In genomic region chr2:172293952-172294351, GRCh38 we compare ENCODE assay signal across 9 cellular contexts.
A peak's percentile ranks its signal among the peaks of the same experiment; 100 is the strongest.
DNase-seq lines count a peak whose midpoint lies in the region; ATAC-seq lines count a peak whose summit lies in the region.
"Had no signal": no experiment of that assay in that cellular context is flagged by ENCODE, and none has a peak within 500 bp of the region (broad histone marks: within the 10 kb centered on the region; RNA-seq: fewer than 3 reads in every experiment).

No MANE protein-coding gene starts in this region.

- ATAC-seq in HG03159 (IDR thresholded peaks at IDR 0.05; ENCODE audit: unreplicated experiment) (no peak), HG03108 (IDR thresholded peaks at IDR 0.05; ENCODE audit: unreplicated experiment) (no peak)

- DNase-seq in HCEC 1CT = peak; percentile 44
- peak; percentile 25 for DNase-seq in NCI-H69 (lab: John Stamatoyannopoulos, UW)
- DNase-seq in fibroblast of peridontal ligament (ENCODE audit: extremely low read depth) = peak; percentile 85
- DNase-seq in renal cortical epithelial cell (ENCODE audit: low read depth) = peak; percentile 54
- DNase-seq in SK-N-DZ (ENCODE audit: low spot score) = no peak
- DNase-seq in activated naive CD4-positive, alpha-beta T cell treated with Interleukin-2 at 50 U/mL for 16 hours = no peak
- DNase-seq: activated CD4-positive, alpha-beta T cell treated with anti-CD3 and anti-CD28 coated beads for 1 hour had no signal

Comparison
In these comparisons a context has a peak if more than half of its experiments do, and no peak if none do; other contexts are left out.
1. DNase-seq: peak in HCEC 1CT (single experiment), NCI-H69 (single experiment), fibroblast of peridontal ligament (single experiment) and renal cortical epithelial cell (single experiment); none in SK-N-DZ (single experiment) and activated naive CD4-positive, alpha-beta T cell treated with Interleukin-2 at 50 U/mL for 16 hours (single experiment).